Comparison of ENCODE assay signal across 19 cellular contexts in the genomic region with DNA sequence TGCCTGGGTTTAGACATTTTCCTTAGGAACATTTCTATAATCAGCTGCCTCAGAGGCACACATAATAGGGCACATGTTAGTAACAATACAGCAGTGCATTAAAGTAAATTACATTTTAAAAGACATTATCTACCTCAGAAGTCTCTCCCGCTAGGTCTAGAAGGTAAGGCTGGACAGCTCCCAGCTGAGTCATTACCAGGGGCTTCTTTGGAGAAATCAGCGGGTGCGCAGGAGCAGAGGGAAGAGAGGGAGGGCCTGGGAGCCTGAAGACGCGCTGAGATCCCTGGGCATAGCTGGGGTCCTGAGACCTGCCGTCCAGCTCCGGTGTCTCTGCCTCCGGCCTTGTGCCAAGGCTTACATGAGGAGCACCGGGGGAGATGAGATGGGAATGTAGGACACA.
DNase-seq lines count a peak whose midpoint lies in the region; ATAC-seq and TF ChIP-seq lines count a peak whose summit lies in the region.
"Had no signal": no experiment of that assay in that cellular context is flagged by ENCODE, and none has a peak within 500 bp of the region (broad histone marks: within the 10 kb centered on the region; RNA-seq: fewer than 3 reads in every experiment).

No MANE protein-coding gene starts in this region.

- no peaks in the 10 kb centered on the region for H3K79me2 ChIP-seq in GM23338 (replicated peaks; ENCODE audit: insufficient read depth)

- H4K20me1 ChIP-seq in GM23338 (replicated peaks; ENCODE audit: insufficient read depth): no peaks in the 10 kb centered on the region

- H3K9me2 ChIP-seq in GM23338 (ENCODE audit: insufficient read depth): 0 out of 2 replicates have a peak, but pooled peaks cover 4% of the 10 kb centered on the region

- no peak overlapping the region for H3K4me2 ChIP-seq in GM23338

- H3K4me1 Mint-ChIP-seq in GM23338: 0 out of 3 replicates have a peak, but pooled peaks cover 3% of the 10 kb centered on the region
- peaks cover 6% of the 10 kb centered on the region for H3K4me1 Mint-ChIP-seq in glutamatergic neuron (ENCODE audit: low read depth, unreplicated experiment)
- no peaks in the 10 kb centered on the region for H3K4me1 Mint-ChIP-seq in CD14-positive monocyte
- H3K4me1 Mint-ChIP-seq: CD4-positive, CD25-positive, alpha-beta regulatory T cell; H9 had no signal

- H3K27me3 Mint-ChIP-seq in GM23338 (ENCODE audit: insufficient read depth, low read depth, poor library complexity) (peaks cover 2% of the 10 kb centered on the region), glutamatergic neuron (ENCODE audit: unreplicated experiment) (peaks cover 4% of the 10 kb centered on the region), CD14-positive monocyte (ENCODE audit: low read depth in 3 of 3) (peaks cover 4 to 11% (median 8%) of the 10 kb centered on the region in 3 donors)

- no peak overlapping the region for H2AFZ ChIP-seq in GM23338

- no peaks in the 10 kb centered on the region for H3F3A ChIP-seq in GM23338 (replicated peaks; ENCODE audit: low read depth)

- ATAC-seq in GM23338: no peak
- ATAC-seq: CD8-positive, alpha-beta T cell; GM12878; HCT116 had no signal

- H3K27ac Mint-ChIP-seq in GM23338 (no peak overlapping the region), glutamatergic neuron (ENCODE audit: unreplicated experiment) (no peak overlapping the region), CD14-positive monocyte (no peak overlapping the region)
- H3K27ac Mint-ChIP-seq: CD4-positive, CD25-positive, alpha-beta regulatory T cell; CD8-positive, alpha-beta T cell; H9; HFFc6 had no signal

- no peak overlapping the region for H3K4me3 ChIP-seq in GM23338
- no peak overlapping the region for H3K4me3 ChIP-seq in HEK293 (ENCODE audit: low read depth, low read length)
- H3K4me3 ChIP-seq: GM12878 had no signal

- H3K9me3 Mint-ChIP-seq in GM23338 (peaks cover 7% of the 10 kb centered on the region; the same call in 2 of the 3 replicates), glutamatergic neuron (ENCODE audit: unreplicated experiment) (peaks cover 5% of the 10 kb centered on the region), CD14-positive monocyte (peaks cover 2 to 21% (median 13%) of the 10 kb centered on the region in 7 donors)

- H3K36me3 Mint-ChIP-seq in GM23338 (ENCODE audit: low read depth): no peaks in the 10 kb centered on the region
- peaks cover 6% of the 10 kb centered on the region for H3K36me3 Mint-ChIP-seq in glutamatergic neuron (ENCODE audit: unreplicated experiment)
- H3K36me3 Mint-ChIP-seq in CD14-positive monocyte: no peaks in the 10 kb centered on the region
- H3K36me3 Mint-ChIP-seq: CD4-positive, CD25-positive, alpha-beta regulatory T cell; CD8-positive, alpha-beta T cell had no signal

- H3K27me3 ChIP-seq in GM23338 (ENCODE audit: insufficient read depth): no peaks in the 10 kb centered on the region

- H3K27ac ChIP-seq in GM23338 (ENCODE audit: low read depth) (no peak overlapping the region), HEK293 (ENCODE audit: extremely low read depth, low read depth, low read length) (no peak overlapping the region)

- H3K4me3 Mint-ChIP-seq in GM23338 (no peak overlapping the region), glutamatergic neuron (ENCODE audit: unreplicated experiment) (no peak overlapping the region), CD14-positive monocyte (no peak overlapping the region)
- H3K4me3 Mint-ChIP-seq: CD4-positive, CD25-positive, alpha-beta regulatory T cell; CD8-positive, alpha-beta T cell; H9; HFFc6 had no signal

- DNase-seq in GM23338 (ENCODE audit: low spot score): no peak
- peak; percentile 19 for DNase-seq in astrocyte of the hippocampus (ENCODE audit: low read depth, low spot score)
- peak; percentile 67 for DNase-seq in left kidney (ENCODE audit: low read depth, low spot score)
- no peak for DNase-seq in NCI-H748 treated with DMSO at 0.1 percent for 48 hours (lab: John Stamatoyannopoulos, UW)
- DNase-seq in glutamatergic neuron: no peak
- DNase-seq in SIG-M5 treated with dmso at 0.1 percent for 504 hours (lab: John Stamatoyannopoulos, UW; ENCODE audit: unreplicated experiment): no peak
- no peak for DNase-seq in CD14-positive monocyte (ENCODE audit: low spot score)
- DNase-seq: C1 segment of cervical spinal cord; Caco-2; CD4-positive, CD25-positive, alpha-beta regulatory T cell; CD8-positive, alpha-beta T cell; DMS153; DND-41; GDM1; H9; HFFc6 had no signal

- H3K9me3 ChIP-seq in HEK293 (ENCODE audit: control insufficient read depth, insufficient read depth, low read depth, low read length): no peaks in the 10 kb centered on the region

- POLR2A ChIA-PET in HEK293 (lab: Yijun Ruan, JAX): interaction anchor here (0.9 kb wide), 1 partner anchor 23 kb away, joined by 3 read pairs; no protein-coding TSS in a partner anchor

- CTCF ChIA-PET in HEK293 (lab: Yijun Ruan, JAX): no interaction called here

- intact Hi-C loops in CD14-positive monocyte (cut with micrococcal nuclease): no loop called here

- no peaks in the 10 kb centered on the region for H3K36me3 ChIP-seq in GM23338 (ENCODE audit: insufficient read depth)
- no peaks in the 10 kb centered on the region for H3K36me3 ChIP-seq in HEK293 (ENCODE audit: control insufficient read depth in 2 of 2, insufficient read depth in 1 of 2, low read length in 2 of 2)

- TF ChIP-seq CTCF in GM23338 (conservative IDR thresholded peaks at IDR 0.05; ENCODE audit: low read depth in 2 of 2): no peak
- TF ChIP-seq CTCF in HEK293 (tag by site-specific recombination; IDR thresholded peaks at IDR 0.05): no peak
- no peak for TF ChIP-seq CTCF in glutamatergic neuron (IDR thresholded peaks at IDR 0.05; ENCODE audit: partially characterized antibody, unreplicated experiment)
- no peak for TF ChIP-seq CTCF in CD14-positive monocyte (IDR thresholded peaks at IDR 0.05)

- H3K4me1 ChIP-seq in GM23338 (ENCODE audit: insufficient read depth) (no peaks in the 10 kb centered on the region), HEK293 (ENCODE audit: control insufficient read depth, insufficient read depth, low read length) (no peaks in the 10 kb centered on the region)

TF ChIP-seq in GM23338, 12 proteins besides CTCF, POLR2A, EP300 and RAD21:
- TF ChIP-seq, protein P1, sequence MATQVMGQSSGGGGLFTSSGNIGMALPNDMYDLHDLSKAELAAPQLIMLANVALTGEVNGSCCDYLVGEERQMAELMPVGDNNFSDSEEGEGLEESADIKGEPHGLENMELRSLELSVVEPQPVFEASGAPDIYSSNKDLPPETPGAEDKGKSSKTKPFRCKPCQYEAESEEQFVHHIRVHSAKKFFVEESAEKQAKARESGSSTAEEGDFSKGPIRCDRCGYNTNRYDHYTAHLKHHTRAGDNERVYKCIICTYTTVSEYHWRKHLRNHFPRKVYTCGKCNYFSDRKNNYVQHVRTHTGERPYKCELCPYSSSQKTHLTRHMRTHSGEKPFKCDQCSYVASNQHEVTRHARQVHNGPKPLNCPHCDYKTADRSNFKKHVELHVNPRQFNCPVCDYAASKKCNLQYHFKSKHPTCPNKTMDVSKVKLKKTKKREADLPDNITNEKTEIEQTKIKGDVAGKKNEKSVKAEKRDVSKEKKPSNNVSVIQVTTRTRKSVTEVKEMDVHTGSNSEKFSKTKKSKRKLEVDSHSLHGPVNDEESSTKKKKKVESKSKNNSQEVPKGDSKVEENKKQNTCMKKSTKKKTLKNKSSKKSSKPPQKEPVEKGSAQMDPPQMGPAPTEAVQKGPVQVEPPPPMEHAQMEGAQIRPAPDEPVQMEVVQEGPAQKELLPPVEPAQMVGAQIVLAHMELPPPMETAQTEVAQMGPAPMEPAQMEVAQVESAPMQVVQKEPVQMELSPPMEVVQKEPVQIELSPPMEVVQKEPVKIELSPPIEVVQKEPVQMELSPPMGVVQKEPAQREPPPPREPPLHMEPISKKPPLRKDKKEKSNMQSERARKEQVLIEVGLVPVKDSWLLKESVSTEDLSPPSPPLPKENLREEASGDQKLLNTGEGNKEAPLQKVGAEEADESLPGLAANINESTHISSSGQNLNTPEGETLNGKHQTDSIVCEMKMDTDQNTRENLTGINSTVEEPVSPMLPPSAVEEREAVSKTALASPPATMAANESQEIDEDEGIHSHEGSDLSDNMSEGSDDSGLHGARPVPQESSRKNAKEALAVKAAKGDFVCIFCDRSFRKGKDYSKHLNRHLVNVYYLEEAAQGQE (IDR thresholded peaks at IDR 0.05; ENCODE audit: unreplicated experiment): peak; percentile 54
- TF ChIP-seq EZH2phosphoT487 (IDR thresholded peaks at IDR 0.05; ENCODE audit: unreplicated experiment): no peak
- no peak for TF ChIP-seq JUNB (IDR thresholded peaks at IDR 0.05; ENCODE audit: unreplicated experiment)

TF ChIP-seq in HEK293, 187 proteins besides CTCF, POLR2A, EP300 and RAD21 (continues in another document):
- TF ChIP-seq ZNF707 (tag by site-specific recombination; IDR thresholded peaks at IDR 0.05): no peak
- TF ChIP-seq, protein P2, sequence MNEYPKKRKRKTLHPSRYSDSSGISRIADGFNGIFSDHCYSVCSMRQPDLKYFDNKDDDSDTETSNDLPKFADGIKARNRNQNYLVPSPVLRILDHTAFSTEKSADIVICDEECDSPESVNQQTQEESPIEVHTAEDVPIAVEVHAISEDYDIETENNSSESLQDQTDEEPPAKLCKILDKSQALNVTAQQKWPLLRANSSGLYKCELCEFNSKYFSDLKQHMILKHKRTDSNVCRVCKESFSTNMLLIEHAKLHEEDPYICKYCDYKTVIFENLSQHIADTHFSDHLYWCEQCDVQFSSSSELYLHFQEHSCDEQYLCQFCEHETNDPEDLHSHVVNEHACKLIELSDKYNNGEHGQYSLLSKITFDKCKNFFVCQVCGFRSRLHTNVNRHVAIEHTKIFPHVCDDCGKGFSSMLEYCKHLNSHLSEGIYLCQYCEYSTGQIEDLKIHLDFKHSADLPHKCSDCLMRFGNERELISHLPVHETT (tag by site-specific recombination; IDR thresholded peaks at IDR 0.05): no peak
- TF ChIP-seq ZFP3 (tag by site-specific recombination; IDR thresholded peaks at IDR 0.05; ENCODE audit: low read depth): no peak
- TF ChIP-seq, protein P3, sequence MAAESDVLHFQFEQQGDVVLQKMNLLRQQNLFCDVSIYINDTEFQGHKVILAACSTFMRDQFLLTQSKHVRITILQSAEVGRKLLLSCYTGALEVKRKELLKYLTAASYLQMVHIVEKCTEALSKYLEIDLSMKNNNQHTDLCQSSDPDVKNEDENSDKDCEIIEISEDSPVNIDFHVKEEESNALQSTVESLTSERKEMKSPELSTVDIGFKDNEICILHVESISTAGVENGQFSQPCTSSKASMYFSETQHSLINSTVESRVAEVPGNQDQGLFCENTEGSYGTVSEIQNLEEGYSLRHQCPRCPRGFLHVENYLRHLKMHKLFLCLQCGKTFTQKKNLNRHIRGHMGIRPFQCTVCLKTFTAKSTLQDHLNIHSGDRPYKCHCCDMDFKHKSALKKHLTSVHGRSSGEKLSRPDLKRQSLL (tag by site-specific recombination; IDR thresholded peaks at IDR 0.05): no peak

Comparison
In these comparisons a context has a peak if more than half of its experiments do, and no peak if none do; other contexts are left out.
1. DNase-seq: peak in astrocyte of the hippocampus (single experiment) and left kidney (single experiment); none in GM23338 (single experiment), NCI-H748 treated with DMSO at 0.1 percent for 48 hours (single experiment), glutamatergic neuron (single experiment), SIG-M5 treated with dmso at 0.1 percent for 504 hours (single experiment) and CD14-positive monocyte (single experiment).